ENCODE assay signal across 20 cellular contexts in genomic region chr20:60060006-60060557, GRCh38.
"Had no signal": no experiment of that assay in that cellular context is flagged by ENCODE, and none has a peak within 500 bp of the region (broad histone marks: within the 10 kb centered on the region; RNA-seq: fewer than 3 reads in every experiment).

No MANE protein-coding gene starts in this region.

- H3K9me3 ChIP-seq: ascending aorta, breast epithelium, heart left ventricle, upper lobe of right lung had no signal

- H3K4me3 ChIP-seq: ascending aorta, breast epithelium, heart left ventricle, lung, skin epidermis, upper lobe of right lung had no signal

- H3K27ac ChIP-seq: ascending aorta, epithelial cell of prostate, upper lobe of right lung had no signal

- H3K27me3 ChIP-seq: ascending aorta, heart left ventricle, upper lobe of right lung had no signal

- H3K36me3 ChIP-seq: ascending aorta, breast epithelium, heart left ventricle, upper lobe of right lung had no signal

- H3K4me3 Mint-ChIP-seq: activated naive CD4-positive, alpha-beta T cell treated with anti-CD3 and anti-CD28 coated beads for 36 hours; effector memory CD8-positive, alpha-beta T cell; stimulated activated naive CD8-positive, alpha-beta T cell treated with anti-CD3 and anti-CD28 coated beads, Interleukin-15, Interleukin-2, amounts not matched to agents 100 ng/mL and 50 ng/mL, for 24 hours had no signal

- H3K27ac Mint-ChIP-seq: activated naive CD4-positive, alpha-beta T cell treated with anti-CD3 and anti-CD28 coated beads for 36 hours; stimulated activated naive CD8-positive, alpha-beta T cell treated with anti-CD3 and anti-CD28 coated beads, Interleukin-15, Interleukin-2, amounts not matched to agents 100 ng/mL and 50 ng/mL, for 24 hours had no signal

- DNase-seq: activated CD4-positive, alpha-beta T cell treated with anti-CD3 and anti-CD28 coated beads, Interleukin-2, amount 50 U/mL, for 1 hour; activated CD8-positive, alpha-beta memory T cell treated with anti-CD3 and anti-CD28 coated beads for 24 hours; activated naive CD4-positive, alpha-beta T cell treated with anti-CD3 and anti-CD28 coated beads for 36 hours; activated T-cell treated with anti-CD3 and anti-CD28 coated beads for 4 hours; cerebellar nuclear complex; effector memory CD8-positive, alpha-beta T cell; foreskin melanocyte; midbrain; stimulated activated CD4-positive, alpha-beta T cell treated with anti-CD3 and anti-CD28 coated beads, Interleukin-4, amount 100 ng/mL, for 4 hours; stimulated activated CD8-positive, alpha-beta memory T cell treated with anti-CD3 and anti-CD28 coated beads, Interleukin-4, amount 100 ng/mL, for 48 hours; T-helper 9 cell had no signal

- H3K9me3 Mint-ChIP-seq: activated naive CD4-positive, alpha-beta T cell treated with anti-CD3 and anti-CD28 coated beads for 36 hours; effector memory CD8-positive, alpha-beta T cell; stimulated activated naive CD8-positive, alpha-beta T cell treated with anti-CD3 and anti-CD28 coated beads, Interleukin-15, Interleukin-2, amounts not matched to agents 100 ng/mL and 50 ng/mL, for 24 hours had no signal

- ATAC-seq: activated CD4-positive, CD25-positive, alpha-beta regulatory T cell treated with anti-CD3 and anti-CD28 coated beads, Interleukin-2, amount 50 U/mL, for 24 hours; effector memory CD8-positive, alpha-beta T cell had no signal

- H3K27me3 Mint-ChIP-seq: effector memory CD8-positive, alpha-beta T cell; stimulated activated naive CD8-positive, alpha-beta T cell treated with anti-CD3 and anti-CD28 coated beads, Interleukin-15, Interleukin-2, amounts not matched to agents 100 ng/mL and 50 ng/mL, for 24 hours had no signal
